10 cellular contexts compared by ENCODE assay signal in genomic region chr20:49630396-49630951, GRCh38.
DNase-seq lines count a peak whose midpoint lies in the region; ATAC-seq and TF ChIP-seq lines count a peak whose summit lies in the region.
"Had no signal": no experiment of that assay in that cellular context is flagged by ENCODE, and none has a peak within 500 bp of the region (broad histone marks: within the 10 kb centered on the region; RNA-seq: fewer than 3 reads in every experiment).

No MANE protein-coding gene starts in this region.

- H3K9me3 Mint-ChIP-seq in activated naive CD4-positive, alpha-beta T cell treated with anti-CD3 and anti-CD28 coated beads for 36 hours, result no peaks in the 10 kb centered on the region

- CTCF ChIA-PET in activated naive CD4-positive, alpha-beta T cell treated with anti-CD3 and anti-CD28 coated beads for 36 hours (lab: Charles Lee), result interaction anchor here (0.7 to 1.9 kb wide), 3 partner anchors 20 to 256 kb away, joined by 3 to 8 read pairs (median 5); no protein-coding TSS in a partner anchor

- peaks cover 66 to 92% (median 86%) of the 10 kb centered on the region in 10 experiments for H3K4me1 ChIP-seq in BLaER1 treated with 17β-estradiol and CSF1 and Interleukin-3, amounts not matched to agents 10 nM and 100 nM
- H3K4me1 ChIP-seq in ascending aorta, result peaks cover 0 to 2% of the 10 kb centered on the region in 2 donors

- H3K27ac Mint-ChIP-seq in activated naive CD4-positive, alpha-beta T cell treated with anti-CD3 and anti-CD28 coated beads for 36 hours, result no peak overlapping the region

- peak overlapping the region in 5 of 11 experiments; percentile 29 to 59 (median 41); a peak in 8 of 22 replicates for H3K9ac ChIP-seq in BLaER1 treated with 17β-estradiol and CSF1 and Interleukin-3, amounts not matched to agents 10 nM and 100 nM

- H3K9me3 ChIP-seq in BLaER1 treated with 17β-estradiol and CSF1 and Interleukin-3, amounts not matched to agents 10 nM and 100 nM (replicated peaks in 1 of 11), result peaks cover 11 to 18% (median 14%) of the 10 kb centered on the region in 11 experiments; a peak in 21 of 22 replicates
- peaks cover 0 to 8% of the 10 kb centered on the region in 2 donors for H3K9me3 ChIP-seq in ascending aorta

- TF ChIP-seq CTCF in ascending aorta (IDR thresholded peaks at IDR 0.05), result no peak

- H4K20me1 ChIP-seq in BLaER1 treated with 17β-estradiol and CSF1 and Interleukin-3, amounts not matched to agents 10 nM and 100 nM, result peaks cover 0 to 35% (median 0%) of the 10 kb centered on the region in 11 experiments; a peak in 4 of 22 replicates

- H3K4me2 ChIP-seq in BLaER1 treated with 17β-estradiol and CSF1 and Interleukin-3, amounts not matched to agents 10 nM and 100 nM, result peak overlapping the region; percentile 47 to 92 (median 69)

- H3K36me3 ChIP-seq in BLaER1 treated with 17β-estradiol and CSF1 and Interleukin-3, amounts not matched to agents 10 nM and 100 nM, result peaks cover 5 to 27% (median 10%) of the 10 kb centered on the region in 11 experiments; a peak in 13 of 22 replicates
- H3K36me3 ChIP-seq in ascending aorta, result peaks cover 2 to 14% of the 10 kb centered on the region in 2 donors

- peaks cover 9% of the 10 kb centered on the region for H3K36me3 Mint-ChIP-seq in activated naive CD4-positive, alpha-beta T cell treated with anti-CD3 and anti-CD28 coated beads for 36 hours (ENCODE audit: low read depth)

- H3K27me3 ChIP-seq in BLaER1 treated with 17β-estradiol and CSF1 and Interleukin-3, amounts not matched to agents 10 nM and 100 nM, result no peaks in the 10 kb centered on the region
- no peaks in the 10 kb centered on the region for H3K27me3 ChIP-seq in ascending aorta

- peaks cover 1% of the 10 kb centered on the region for H3K27me3 Mint-ChIP-seq in activated naive CD4-positive, alpha-beta T cell treated with anti-CD3 and anti-CD28 coated beads for 36 hours (ENCODE audit: low read depth)

- no peaks in the 10 kb centered on the region for H3K4me1 Mint-ChIP-seq in activated naive CD4-positive, alpha-beta T cell treated with anti-CD3 and anti-CD28 coated beads for 36 hours (ENCODE audit: low read depth)

- no peak overlapping the region for H3K4me3 ChIP-seq in BLaER1 treated with 17β-estradiol and CSF1 and Interleukin-3, amounts not matched to agents 10 nM and 100 nM
- H3K4me3 ChIP-seq in ascending aorta, result no peak overlapping the region

- H3K27ac ChIP-seq in BLaER1 treated with 17β-estradiol and CSF1 and Interleukin-3, amounts not matched to agents 10 nM and 100 nM, result peak overlapping the region in 9 of 11 experiments; percentile 5 to 73 (median 37); a peak in 16 of 22 replicates
- H3K27ac ChIP-seq in ascending aorta, result peak overlapping the region; percentile 17 to 62
- H3K27ac ChIP-seq: HL-60 had no signal

- no peak overlapping the region for H3K4me3 Mint-ChIP-seq in activated naive CD4-positive, alpha-beta T cell treated with anti-CD3 and anti-CD28 coated beads for 36 hours

- ATAC-seq in GM19395 (IDR thresholded peaks at IDR 0.05; ENCODE audit: unreplicated experiment), result peak; percentile 75
- ATAC-seq in HG03039 (IDR thresholded peaks at IDR 0.05; ENCODE audit: unreplicated experiment), result peak; percentile 66

- intact Hi-C loops in ascending aorta (cut with DNase I), result no loop called here
- intact Hi-C loops in activated naive CD4-positive, alpha-beta T cell treated with anti-CD3 and anti-CD28 coated beads for 36 hours (cut with micrococcal nuclease), result no loop called here

- no peak for DNase-seq in ascending aorta (ENCODE audit: low spot score in 2 of 2)
- no peak for DNase-seq in activated naive CD4-positive, alpha-beta T cell treated with anti-CD3 and anti-CD28 coated beads for 36 hours
- no peak for DNase-seq in SKM-1 (lab: John Stamatoyannopoulos, UW; ENCODE audit: unreplicated experiment)
- no peak for DNase-seq in NCI-H526 treated with DMSO at 0.1 percent for 48 hours (lab: John Stamatoyannopoulos, UW)
- no peak for DNase-seq in activated CD4-positive, CD25-positive, alpha-beta regulatory T cell treated with anti-CD3 and anti-CD28 coated beads, Interleukin-2, amount 50 U/mL, for 72 hours
- DNase-seq: OCI-M1 had no signal
